In the genomic region with DNA sequence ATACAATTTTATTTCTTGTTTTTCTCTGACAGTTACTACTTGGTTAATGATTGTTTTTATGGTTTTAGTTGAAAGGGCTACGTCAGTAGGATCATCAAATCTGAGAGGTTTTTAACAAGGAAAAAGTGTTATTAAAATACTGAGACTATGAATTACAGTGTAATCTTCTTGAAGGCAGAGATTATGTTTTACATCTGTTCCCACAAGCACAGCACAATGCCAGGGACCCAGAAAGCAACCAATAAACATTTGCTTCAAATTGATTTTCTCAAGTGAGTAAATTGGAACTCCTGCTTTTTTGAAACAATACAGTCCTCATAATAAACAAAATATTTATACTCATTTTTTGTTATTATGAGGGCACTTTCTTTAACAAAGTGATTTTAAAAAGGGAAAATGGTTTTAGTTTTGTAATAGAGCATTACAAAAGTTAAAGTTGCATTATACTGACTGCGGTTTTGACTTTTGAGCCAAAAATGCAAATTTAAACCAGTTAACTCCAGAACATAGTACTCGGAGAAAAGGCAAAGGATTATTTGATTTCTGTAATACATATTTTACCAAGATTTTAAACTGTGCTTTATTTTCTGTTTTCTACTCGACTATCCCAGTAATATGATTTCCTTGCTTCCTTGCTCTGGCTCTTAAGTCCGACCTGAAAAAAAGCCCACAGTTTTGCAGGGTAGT, we compare ENCODE assay signal across 32 cellular contexts.
A peak's percentile ranks its signal among the peaks of the same experiment; 100 is the strongest.
DNase-seq lines count a peak whose midpoint lies in the region; ATAC-seq, FAIRE-seq and TF ChIP-seq lines count a peak whose summit lies in the region.
"Had no signal": no experiment of that assay in that cellular context is flagged by ENCODE, and none has a peak within 500 bp of the region (broad histone marks: within the 10 kb centered on the region; RNA-seq: fewer than 3 reads in every experiment).

No MANE protein-coding gene starts in this region.

- no peak overlapping the region for H3K4me3 ChIP-seq in HAP-1
- no peak overlapping the region for H3K4me3 ChIP-seq in coronary artery
- H3K4me3 ChIP-seq: esophagus muscularis mucosa, GM12878, SJSA1, stomach, transverse colon had no signal

- no peak overlapping the region for H4K5ac ChIP-seq in H9 (ENCODE audit: insufficient read length, low read depth, low read length)

- H3K23ac ChIP-seq in H9 (ENCODE audit: insufficient read length, low read depth, low read length): no peak overlapping the region

- no peaks in the 10 kb centered on the region for H3K9me3 Mint-ChIP-seq in H9
- no peaks in the 10 kb centered on the region for H3K9me3 Mint-ChIP-seq in endothelial cell (ENCODE audit: unreplicated experiment)
- no peaks in the 10 kb centered on the region for H3K9me3 Mint-ChIP-seq in activated T-cell treated with anti-CD3 and anti-CD28 coated beads, Interleukin-2, amount 50 U/mL, for 4 hours
- H3K9me3 Mint-ChIP-seq: activated naive CD8-positive, alpha-beta T cell treated with anti-CD3 and anti-CD28 coated beads, Interleukin-2, amount 50 U/mL, for 24 hours; central memory CD8-positive, alpha-beta T cell; endodermal cell; memory B cell had no signal

- no peak for TF ChIP-seq CTCF in H9 (conservative IDR thresholded peaks at IDR 0.05)
- no peak for TF ChIP-seq CTCF in endothelial cell (IDR thresholded peaks at IDR 0.05; ENCODE audit: unreplicated experiment)
- TF ChIP-seq CTCF in coronary artery (IDR thresholded peaks at IDR 0.05): no peak

- no peak overlapping the region for H4K8ac ChIP-seq in H9 (replicated peaks; ENCODE audit: insufficient read length, low read depth, low read length)

- no peak overlapping the region for H3K56ac ChIP-seq in H9 (ENCODE audit: insufficient read length, low read depth, low read length)

- H3K79me1 ChIP-seq in H9 (ENCODE audit: insufficient read depth, low read depth, low read length, poor library complexity, severe bottlenecking): no peaks in the 10 kb centered on the region

- peak overlapping the region in 2 of 3 experiments; percentile 48 to 78; a peak in 4 of 7 replicates for H3K27ac Mint-ChIP-seq in H9
- H3K27ac Mint-ChIP-seq in endothelial cell (ENCODE audit: unreplicated experiment): peak overlapping the region; percentile 61
- H3K27ac Mint-ChIP-seq: activated CD8-positive, alpha-beta memory T cell treated with anti-CD3 and anti-CD28 coated beads, Interleukin-2, amount 10 ng/mL, durations not matched to agents 7 days and 5 days; activated naive CD8-positive, alpha-beta T cell treated with anti-CD3 and anti-CD28 coated beads, Interleukin-2, amount 50 U/mL, for 24 hours; endodermal cell; memory B cell had no signal

- no peaks in the 10 kb centered on the region for H3K79me2 ChIP-seq in H9 (ENCODE audit: insufficient read depth, low read length)

- H3K36me3 ChIP-seq in HAP-1 (replicated peaks): no peaks in the 10 kb centered on the region
- H3K36me3 ChIP-seq: esophagus muscularis mucosa, SJSA1, stomach, transverse colon had no signal

- in situ Hi-C loops in HAP-1 (cut with MboI; ENCODE audit: low sequenced_read_pairs): no loop called here

- H3K4me2 ChIP-seq in H9 (ENCODE audit: insufficient read depth, insufficient read length, low read length): no peak overlapping the region

- H2BK15ac ChIP-seq in H9 (ENCODE audit: low read depth, low read length): no peak overlapping the region

- no peak overlapping the region for H4K91ac ChIP-seq in H9 (ENCODE audit: insufficient read length, low read depth, low read length)

- H4K20me1 ChIP-seq in H9 (ENCODE audit: control insufficient read depth, insufficient read depth, insufficient read length): no peaks in the 10 kb centered on the region

- DNase-seq in AG08395 (ENCODE audit: low spot score): peak; percentile 27
- DNase-seq in H9: no peak
- no peak for DNase-seq in endothelial cell (ENCODE audit: low spot score)
- DNase-seq in myocyte (ENCODE audit: low read depth): peak; percentile 31
- DNase-seq in HAP-1 (ENCODE audit: low spot score in 2 of 2): no peak
- no peak for DNase-seq in GM19239 (ENCODE audit: insufficient read length, low spot score)
- no peak for DNase-seq in activated T-cell treated with anti-CD3 and anti-CD28 coated beads, Interleukin-2, amount 50 U/mL, for 4 hours
- DNase-seq in coronary artery (ENCODE audit: low spot score): no peak
- DNase-seq: activated CD4-positive, alpha-beta T cell treated with anti-CD3 and anti-CD28 coated beads, Interleukin-2, amount 50 U/mL, for 4 hours; activated CD8-positive, alpha-beta memory T cell treated with anti-CD3 and anti-CD28 coated beads, Interleukin-2, amount 10 ng/mL, durations not matched to agents 7 days and 5 days; activated gamma-delta T cell treated with Interleukin-2 at 50 U/mL for 16 hours; activated naive CD8-positive, alpha-beta T cell treated with anti-CD3 and anti-CD28 coated beads, Interleukin-2, amount 50 U/mL, for 24 hours; activated T-cell treated with anti-CD3 and anti-CD28 coated beads, Interleukin-2, amount 50 U/mL, for 48 hours; dermis blood vessel endothelial cell; DMS153; endodermal cell; NCI-H1048; NCI-H1694 treated with DMSO at 0.1 percent for 48 hours; NCI-H446; NCI-H774; posterior cingulate gyrus; right cardiac atrium; stimulated activated CD4-positive, alpha-beta T cell treated with anti-CD3 and anti-CD28 coated beads, Interleukin-12 subunit alpha, Interleukin-12 subunit beta, amount 100 ng/mL, for 4 hours; stimulated activated CD4-positive, alpha-beta T cell treated with anti-CD3 and anti-CD28 coated beads, Interleukin-4, amount 100 ng/mL, for 1 hour; stomach; T-helper 1 cell; transverse colon had no signal

- H2BK5ac ChIP-seq in H9 (ENCODE audit: insufficient read length, low read length): no peak overlapping the region

- no peak overlapping the region for H2AK5ac ChIP-seq in H9 (ENCODE audit: insufficient read length, low read length)

- H3K27me3 ChIP-seq in H9 (ENCODE audit: insufficient read depth, low read length) (no peaks in the 10 kb centered on the region), HAP-1 (ENCODE audit: low read depth) (no peaks in the 10 kb centered on the region)
- H3K27me3 ChIP-seq: esophagus muscularis mucosa, SJSA1, stomach, transverse colon had no signal

- no peak overlapping the region for H3K14ac ChIP-seq in H9 (ENCODE audit: insufficient read depth, low read length)

- no peak overlapping the region for H3K9ac ChIP-seq in H9 (ENCODE audit: extremely low read depth, insufficient read length, low read length)

- ATAC-seq in activated T-cell treated with anti-CD3 and anti-CD28 coated beads, Interleukin-2, amount 50 U/mL, for 4 hours: no peak
- ATAC-seq: activated CD8-positive, alpha-beta memory T cell treated with anti-CD3 and anti-CD28 coated beads, Interleukin-2, amount 10 ng/mL, durations not matched to agents 7 days and 5 days; activated naive CD8-positive, alpha-beta T cell treated with anti-CD3 and anti-CD28 coated beads, Interleukin-2, amount 50 U/mL, for 24 hours; GM12878; right cardiac atrium had no signal

- H3K4me3 Mint-ChIP-seq in H9: no peak overlapping the region
- H3K4me3 Mint-ChIP-seq in endothelial cell (ENCODE audit: unreplicated experiment): no peak overlapping the region
- no peak overlapping the region for H3K4me3 Mint-ChIP-seq in activated T-cell treated with anti-CD3 and anti-CD28 coated beads, Interleukin-2, amount 50 U/mL, for 4 hours
- H3K4me3 Mint-ChIP-seq: activated CD8-positive, alpha-beta memory T cell treated with anti-CD3 and anti-CD28 coated beads, Interleukin-2, amount 10 ng/mL, durations not matched to agents 7 days and 5 days; activated naive CD8-positive, alpha-beta T cell treated with anti-CD3 and anti-CD28 coated beads, Interleukin-2, amount 50 U/mL, for 24 hours; central memory CD8-positive, alpha-beta T cell; endodermal cell; memory B cell had no signal

- WGBS in H9 (ENCODE audit: extremely low coverage, insufficient read length, low lambda C conversion rate): 100% methylated on average over 1 of the region's 5 CpGs

- no peak for FAIRE-seq in GM19239 (lab: Jason Lieb, UNC)
- FAIRE-seq: GM12878 had no signal

- H3K27me3 Mint-ChIP-seq in H9 (ENCODE audit: low read depth) (no peaks in the 10 kb centered on the region), endothelial cell (ENCODE audit: unreplicated experiment) (peaks cover 1% of the 10 kb centered on the region)
- no peaks in the 10 kb centered on the region for H3K27me3 Mint-ChIP-seq in activated T-cell treated with anti-CD3 and anti-CD28 coated beads, Interleukin-2, amount 50 U/mL, for 4 hours (ENCODE audit: low read depth)
- H3K27me3 Mint-ChIP-seq: activated CD8-positive, alpha-beta memory T cell treated with anti-CD3 and anti-CD28 coated beads, Interleukin-2, amount 10 ng/mL, durations not matched to agents 7 days and 5 days; activated naive CD8-positive, alpha-beta T cell treated with anti-CD3 and anti-CD28 coated beads, Interleukin-2, amount 50 U/mL, for 24 hours; central memory CD8-positive, alpha-beta T cell; memory B cell had no signal

- H3K4me1 Mint-ChIP-seq in H9: peaks cover 15 to 20% of the 10 kb centered on the region in 2 experiments
- peaks cover 41% of the 10 kb centered on the region for H3K4me1 Mint-ChIP-seq in endothelial cell (ENCODE audit: unreplicated experiment)
- H3K4me1 Mint-ChIP-seq in activated T-cell treated with anti-CD3 and anti-CD28 coated beads, Interleukin-2, amount 50 U/mL, for 4 hours (ENCODE audit: low read depth): peaks cover 5% of the 10 kb centered on the region

- H3K36me3 Mint-ChIP-seq in H9 (ENCODE audit: insufficient read depth in 1 of 3, low read depth in 3 of 3): no peaks in the 10 kb centered on the region
- no peaks in the 10 kb centered on the region for H3K36me3 Mint-ChIP-seq in endothelial cell (ENCODE audit: low read depth, unreplicated experiment)
- H3K36me3 Mint-ChIP-seq in activated T-cell treated with anti-CD3 and anti-CD28 coated beads, Interleukin-2, amount 50 U/mL, for 4 hours (ENCODE audit: insufficient read depth): peaks cover 20% of the 10 kb centered on the region
- H3K36me3 Mint-ChIP-seq: activated CD8-positive, alpha-beta memory T cell treated with anti-CD3 and anti-CD28 coated beads, Interleukin-2, amount 10 ng/mL, durations not matched to agents 7 days and 5 days had no signal

- no peak overlapping the region for H2BK120ac ChIP-seq in H9 (ENCODE audit: low read depth, low read length, poor library complexity, severe bottlenecking)

- H3K4me1 ChIP-seq in H9 (ENCODE audit: insufficient read depth, low read length): no peaks in the 10 kb centered on the region; the same call in 1 of the 2 replicates
- 0 out of 2 replicates have a peak, but pooled peaks cover 3% of the 10 kb centered on the region for H3K4me1 ChIP-seq in HAP-1

- H3K9me3 ChIP-seq in H9 (ENCODE audit: control insufficient read depth, low read depth, low read length): no peaks in the 10 kb centered on the region
- H3K9me3 ChIP-seq in HAP-1: no peaks in the 10 kb centered on the region
- H3K9me3 ChIP-seq: esophagus muscularis mucosa, SJSA1, stomach, transverse colon had no signal

- no peak overlapping the region for H3K4ac ChIP-seq in H9 (ENCODE audit: low read depth, low read length)

- H2BK20ac ChIP-seq in H9 (ENCODE audit: low read depth, low read length, poor library complexity, severe bottlenecking): no peak overlapping the region

- H3K23me2 ChIP-seq in H9 (ENCODE audit: insufficient read length, low read depth, low read length, poor library complexity, severe bottlenecking): no peaks in the 10 kb centered on the region

- H2AFZ ChIP-seq in H9 (ENCODE audit: low read length): no peak overlapping the region

- no peak overlapping the region for H2BK12ac ChIP-seq in H9 (ENCODE audit: insufficient read length, low read depth, low read length)

- H3T11ph ChIP-seq in H9 (ENCODE audit: low read length): no peak overlapping the region

- H3K27ac ChIP-seq in H9 (ENCODE audit: insufficient read length, low read depth, low read length) (no peak overlapping the region), coronary artery (no peak overlapping the region)
- H3K27ac ChIP-seq: esophagus muscularis mucosa, SJSA1, stomach had no signal

- H3K18ac ChIP-seq in H9 (ENCODE audit: insufficient read length, low read depth, low read length): no peak overlapping the region

Comparison
In these comparisons a context has a peak if more than half of its experiments do, and no peak if none do; other contexts are left out.
1. DNase-seq: peak in AG08395 (single experiment) and myocyte (single experiment); none in H9 (single experiment), endothelial cell (single experiment), HAP-1 (0 of 2), GM19239 (single experiment), activated T-cell treated with anti-CD3 and anti-CD28 coated beads, Interleukin-2, amount 50 U/mL, for 4 hours (single experiment) and coronary artery (single experiment).